ENCODE assay signal across 1 cellular context in genomic region chr16:8798174-8798527, GRCh38.
TF ChIP-seq lines count a peak whose summit lies in the region.

No MANE protein-coding gene starts in this region.

TF ChIP-seq in HepG2, 621 proteins besides CTCF, POLR2A, EP300 and RAD21 (continued from another document):
- TF ChIP-seq HOXA9 (CRISPR knock-in tag; IDR thresholded peaks at IDR 0.05; ENCODE audit: borderline replicate concordance) (0 out of 2 replicates have a peak, but pooled peaks have one; percentile 3), ZNF318 (CRISPR knock-in tag; IDR thresholded peaks at IDR 0.05) (no peak), NCOA1 (CRISPR knock-in tag; IDR thresholded peaks at IDR 0.05) (no peak), ZNF205 (CRISPR knock-in tag; IDR thresholded peaks at IDR 0.05) (no peak), ZNF7 (CRISPR knock-in tag; IDR thresholded peaks at IDR 0.05) (no peak), ASH2L (IDR thresholded peaks at IDR 0.05; ENCODE audit: insufficient read length, low read depth, low read length) (no peak), ZSCAN30 (CRISPR knock-in tag; IDR thresholded peaks at IDR 0.05) (no peak), ZNF337 (CRISPR knock-in tag; IDR thresholded peaks at IDR 0.05; ENCODE audit: borderline replicate concordance, low read depth) (no peak), NCOA2 (CRISPR knock-in tag; IDR thresholded peaks at IDR 0.05) (no peak), GTF2F1 (IDR thresholded peaks at IDR 0.05; ENCODE audit: low read length) (no peak), MIER3 (CRISPR knock-in tag; IDR thresholded peaks at IDR 0.05; ENCODE audit: borderline replicate concordance) (no peak), KAT2B (IDR thresholded peaks at IDR 0.05; ENCODE audit: borderline replicate concordance, low read depth, low read length) (no peak), ZNF230 (CRISPR knock-in tag; IDR thresholded peaks at IDR 0.05) (no peak), CSRNP1 (CRISPR knock-in tag; IDR thresholded peaks at IDR 0.05) (no peak), MIER2 (CRISPR knock-in tag; IDR thresholded peaks at IDR 0.05) (no peak), AKAP8 (CRISPR knock-in tag; IDR thresholded peaks at IDR 0.05) (0 out of 2 replicates have a peak, but pooled peaks have one; percentile 12), NRL (CRISPR knock-in tag; IDR thresholded peaks at IDR 0.05; ENCODE audit: borderline replicate concordance) (no peak), TEF (CRISPR knock-in tag; IDR thresholded peaks at IDR 0.05) (no peak), JUN (CRISPR knock-in tag; IDR thresholded peaks at IDR 0.05) (no peak), U2AF2 (IDR thresholded peaks at IDR 0.05; ENCODE audit: low read depth, low read length) (no peak), TAF15 (IDR thresholded peaks at IDR 0.05; ENCODE audit: low read depth, low read length, poor library complexity, severe bottlenecking) (no peak), FOSL2 (CRISPR knock-in tag; IDR thresholded peaks at IDR 0.05) (no peak; the same call in 1 of the 2 replicates), HOXA7 (CRISPR knock-in tag; IDR thresholded peaks at IDR 0.05) (no peak), ZNF550 (CRISPR knock-in tag; IDR thresholded peaks at IDR 0.05; ENCODE audit: borderline replicate concordance) (no peak), THAP8 (CRISPR knock-in tag; IDR thresholded peaks at IDR 0.05; ENCODE audit: borderline replicate concordance) (0 out of 2 replicates have a peak, but pooled peaks have one; percentile 11), RCOR2 (CRISPR knock-in tag; IDR thresholded peaks at IDR 0.05) (peak; percentile 48; the same call in 1 of the 2 replicates), TCF12 (IDR thresholded peaks at IDR 0.05) (no peak), TCF12 (CRISPR knock-in tag; IDR thresholded peaks at IDR 0.05) (0 out of 2 replicates have a peak, but pooled peaks have one; percentile 23), ZNF644 (CRISPR knock-in tag; IDR thresholded peaks at IDR 0.05; ENCODE audit: low read depth) (no peak), ZNF766 (CRISPR knock-in tag; IDR thresholded peaks at IDR 0.05; ENCODE audit: borderline replicate concordance) (no peak), POLR2AphosphoS2 (IDR thresholded peaks at IDR 0.05; ENCODE audit: low read depth, low read length) (no peak), ZNF768 (CRISPR knock-in tag; IDR thresholded peaks at IDR 0.05) (peak; percentile 84; the same call in 1 of the 2 replicates), PRDM4 (CRISPR knock-in tag; IDR thresholded peaks at IDR 0.05; ENCODE audit: borderline replicate concordance) (no peak), HINFP (CRISPR knock-in tag; IDR thresholded peaks at IDR 0.05; ENCODE audit: low read depth) (no peak), TCF7 (IDR thresholded peaks at IDR 0.05; ENCODE audit: low read depth) (no peak), FOXA3 (CRISPR knock-in tag; IDR thresholded peaks at IDR 0.05) (no peak), ZNF678 (CRISPR knock-in tag; IDR thresholded peaks at IDR 0.05) (no peak), ZFP36L2 (CRISPR knock-in tag; IDR thresholded peaks at IDR 0.05) (no peak)
